Comparison of ENCODE assay signal across 10 cellular contexts in genomic region chr5:139414601-139415121, GRCh38. TPM values are rescaled to one million over a fixed set of nuclear protein-coding genes. Genes with fewer than 3 reads are reported as not detected.
A peak's percentile ranks its signal among the peaks of the same experiment; 100 is the strongest.
DNase-seq lines count a peak whose midpoint lies in the region; ATAC-seq and TF ChIP-seq lines count a peak whose summit lies in the region.
"Had no signal": no experiment of that assay in that cellular context is flagged by ENCODE, and none has a peak within 500 bp of the region (broad histone marks: within the 10 kb centered on the region; RNA-seq: fewer than 3 reads in every experiment).

No MANE protein-coding gene starts in this region.

- H3K4me1 ChIP-seq in esophagus squamous epithelium, result peaks cover 18 to 64% (median 46%) of the 10 kb centered on the region in 3 donors
- H3K4me1 ChIP-seq in subcutaneous abdominal adipose tissue (ENCODE audit: control insufficient read depth in 5 of 5, insufficient read depth in 5 of 5, low read length in 5 of 5), result peaks cover 0 to 60% (median 9%) of the 10 kb centered on the region in 5 donors

- H3K36me3 Mint-ChIP-seq in activated T-cell treated with anti-CD3 and anti-CD28 coated beads, Interleukin-2, amount 50 U/mL, for 4 hours (ENCODE audit: insufficient read depth), result peaks cover 8% of the 10 kb centered on the region

- H3K9me3 Mint-ChIP-seq in activated T-cell treated with anti-CD3 and anti-CD28 coated beads, Interleukin-2, amount 50 U/mL, for 4 hours, result no peaks in the 10 kb centered on the region

- H3K4me1 Mint-ChIP-seq in activated T-cell treated with anti-CD3 and anti-CD28 coated beads, Interleukin-2, amount 50 U/mL, for 4 hours (ENCODE audit: low read depth), result peaks cover 38% of the 10 kb centered on the region

- peak in 1 of 6 experiments; percentile 7 for TF ChIP-seq CTCF in esophagus squamous epithelium (IDR thresholded peaks at IDR 0.05)

- H3K4me3 Mint-ChIP-seq in activated T-cell treated with anti-CD3 and anti-CD28 coated beads, Interleukin-2, amount 50 U/mL, for 4 hours, result peak overlapping the region; percentile 58

- peaks cover 0 to 9% (median 0%) of the 10 kb centered on the region in 3 donors for H3K36me3 ChIP-seq in esophagus squamous epithelium
- H3K36me3 ChIP-seq in subcutaneous abdominal adipose tissue (ENCODE audit: control insufficient read depth in 5 of 5, insufficient read depth in 5 of 5, low read length in 5 of 5), result peaks cover 0 to 12% (median 5%) of the 10 kb centered on the region in 5 donors

- no peak for DNase-seq in activated T-cell treated with anti-CD3 and anti-CD28 coated beads, Interleukin-2, amount 50 U/mL, for 4 hours
- DNase-seq in activated T-cell treated with anti-CD3 and anti-CD28 coated beads for 4 hours (no peak), esophagus squamous epithelium (lab: John Stamatoyannopoulos, UW) (no peak), NCI-H226 (no peak)
- DNase-seq: activated gamma-delta T cell treated with Interleukin-2 at 50 U/mL for 16 hours, KBM-7 had no signal

- no peak for TF ChIP-seq POLR2A in esophagus squamous epithelium (IDR thresholded peaks at IDR 0.05)

- H3K4me3 ChIP-seq in esophagus squamous epithelium (no peak overlapping the region), subcutaneous abdominal adipose tissue (ENCODE audit: low read depth in 1 of 5, low read length in 5 of 5) (no peak overlapping the region)
- H3K4me3 ChIP-seq: hepatocyte had no signal

- H3K9me3 ChIP-seq in esophagus squamous epithelium (no peaks in the 10 kb centered on the region), subcutaneous abdominal adipose tissue (ENCODE audit: control insufficient read depth in 5 of 5, low read length in 5 of 5) (no peaks in the 10 kb centered on the region)

- intact Hi-C loops in esophagus squamous epithelium (cut with DNase I), result no loop called here

- H3K9ac ChIP-seq in subcutaneous abdominal adipose tissue (ENCODE audit: low read length in 5 of 5), result no peak overlapping the region

- H3K27me3 ChIP-seq in esophagus squamous epithelium (no peaks in the 10 kb centered on the region), subcutaneous abdominal adipose tissue (ENCODE audit: control insufficient read depth in 5 of 5, insufficient read depth in 4 of 5, low read length in 5 of 5) (no peaks in the 10 kb centered on the region)
- H3K27me3 ChIP-seq: hepatocyte had no signal

- 23 to 39% methylated on average over 4 to 8 of the region's 8 CpGs for WGBS in esophagus squamous epithelium, 2 donors

- H3K27me3 Mint-ChIP-seq in activated T-cell treated with anti-CD3 and anti-CD28 coated beads, Interleukin-2, amount 50 U/mL, for 4 hours (ENCODE audit: low read depth), result no peaks in the 10 kb centered on the region

- peak; percentile 24 to 27 for ATAC-seq in activated T-cell treated with anti-CD3 and anti-CD28 coated beads, Interleukin-2, amount 50 U/mL, for 4 hours
- no peak for ATAC-seq in GM21390 (IDR thresholded peaks at IDR 0.05; ENCODE audit: unreplicated experiment)

- H3K27ac ChIP-seq in esophagus squamous epithelium, result peak overlapping the region; percentile 70 to 85 (median 76)
- peak overlapping the region; percentile 58 for H3K27ac ChIP-seq in subcutaneous abdominal adipose tissue (ENCODE audit: low read depth, low read length)
- H3K27ac ChIP-seq: hepatocyte had no signal

RNA-seq across cellular contexts. Expression of gene SPATA24, which starts 10.8 kb away (rescaled TPM):
- total RNA-seq in activated T-cell treated with anti-CD3 and anti-CD28 coated beads, Interleukin-2, amount 50 U/mL, for 4 hours, result 1 to 10 TPM; 2.4 to 3.6 (median 2.6) TPM
- total RNA-seq in esophagus squamous epithelium, result 1 to 10 TPM; 1.5 to 5.9 (median 5.5) TPM

RNA-seq across cellular contexts. Expression of gene PROB1, which starts 19.8 kb away (rescaled TPM):
- 1 to 10 TPM; 2.2 to 4.8 (median 4.1) TPM for total RNA-seq in activated T-cell treated with anti-CD3 and anti-CD28 coated beads, Interleukin-2, amount 50 U/mL, for 4 hours
- 1 to 10 TPM in 3 of 4 donors, under 1 TPM in 1; 0.95 to 1.8 (median 1.0) TPM for total RNA-seq in esophagus squamous epithelium

RNA-seq across cellular contexts. Expression of gene DNAJC18, which starts 24.7 kb away (rescaled TPM):
- total RNA-seq in activated T-cell treated with anti-CD3 and anti-CD28 coated beads, Interleukin-2, amount 50 U/mL, for 4 hours, result 10 to 100 TPM; 22.7 to 32.8 (median 26.2) TPM
- total RNA-seq in esophagus squamous epithelium, result 1 to 10 TPM in 3 of 4 donors, under 1 TPM in 1; 0.53 to 6.9 (median 3.9) TPM

RNA-seq across cellular contexts. Expression of gene MZB1, which starts 24.9 kb away (rescaled TPM):
- total RNA-seq in activated T-cell treated with anti-CD3 and anti-CD28 coated beads, Interleukin-2, amount 50 U/mL, for 4 hours, result 1 to 10 TPM; 1.8 to 5.0 (median 2.5) TPM
- total RNA-seq in esophagus squamous epithelium, result 10 to 100 TPM in 1 of 4 donors, 1 to 10 TPM in 1, under 1 TPM in 2; 0.49 to 11.0 (median 2.0) TPM
- total RNA-seq: hepatocyte, pulmonary artery endothelial cell had no signal

RNA-seq across cellular contexts. Expression of gene SLC23A1, which starts 31.6 kb away (rescaled TPM):
- total RNA-seq in activated T-cell treated with anti-CD3 and anti-CD28 coated beads, Interleukin-2, amount 50 U/mL, for 4 hours, result not detected
- 1 to 10 TPM in 1 of 4 donors, not detected in 3; 6.4 TPM for total RNA-seq in esophagus squamous epithelium
- total RNA-seq: pulmonary artery endothelial cell had no signal
